Comparison of ENCODE assay signal across 18 cellular contexts in the genomic region with DNA sequence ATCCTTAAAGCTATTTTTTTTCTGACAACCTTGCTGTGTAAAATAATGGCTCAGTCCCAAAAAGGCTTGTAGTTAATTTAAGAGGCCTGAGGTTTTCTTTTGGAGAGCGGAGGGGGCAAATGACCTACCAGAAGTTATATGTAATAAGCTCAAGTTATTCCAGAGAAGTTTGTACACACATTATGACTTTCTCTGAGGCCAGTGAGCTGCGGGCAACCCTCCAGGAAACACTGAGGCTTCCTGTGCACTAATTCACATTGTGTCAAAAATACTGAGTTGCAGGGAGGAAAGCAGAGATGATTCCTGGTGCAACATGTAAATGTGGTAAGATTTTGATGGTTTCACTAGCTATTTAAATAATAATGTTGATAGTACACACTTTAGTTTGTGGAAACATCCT.
DNase-seq lines count a peak whose midpoint lies in the region; ATAC-seq and TF ChIP-seq lines count a peak whose summit lies in the region.
"Had no signal": no experiment of that assay in that cellular context is flagged by ENCODE, and none has a peak within 500 bp of the region (broad histone marks: within the 10 kb centered on the region; RNA-seq: fewer than 3 reads in every experiment).

No MANE protein-coding gene starts in this region.

- peaks cover 98% of the 10 kb centered on the region for H3K79me2 ChIP-seq in GM23248 (ENCODE audit: insufficient read depth)

- H3K4me3 ChIP-seq in GM23248 (no peak overlapping the region), fibroblast of villous mesenchyme (ENCODE audit: low read depth, low read length) (no peak overlapping the region), sigmoid colon (no peak overlapping the region)
- H3K4me3 ChIP-seq: tibial nerve had no signal

- TF ChIP-seq EP300 in sigmoid colon (IDR thresholded peaks at IDR 0.05) = peak in 1 of 4 donors; percentile 28

- intact Hi-C loops in sigmoid colon (cut with DNase I) = no loop called here

- H3K9me3 ChIP-seq in GM23248 (ENCODE audit: low read depth) (no peaks in the 10 kb centered on the region), sigmoid colon (no peaks in the 10 kb centered on the region)
- H3K9me3 ChIP-seq: tibial nerve had no signal

- no peak for TF ChIP-seq CTCF in fibroblast of villous mesenchyme (IDR thresholded peaks at IDR 0.05; ENCODE audit: insufficient read depth, low read depth, low read length)
- TF ChIP-seq CTCF in sigmoid colon (IDR thresholded peaks at IDR 0.05) = no peak

- H2AFZ ChIP-seq in GM23248 = no peak overlapping the region

- H3K9ac ChIP-seq in GM23248 = no peak overlapping the region

- no peaks in the 10 kb centered on the region for H3K27me3 ChIP-seq in GM23248 (replicated peaks; ENCODE audit: insufficient read depth)
- no peaks in the 10 kb centered on the region for H3K27me3 ChIP-seq in sigmoid colon
- H3K27me3 ChIP-seq: tibial nerve had no signal

- TF ChIP-seq POLR2A in sigmoid colon (IDR thresholded peaks at IDR 0.05) = no peak

- 0 out of 2 replicates have a peak, but pooled peaks cover 3% of the 10 kb centered on the region for H4K20me1 ChIP-seq in GM23248 (ENCODE audit: insufficient read depth)

- H3K36me3 ChIP-seq in GM23248 (ENCODE audit: low read depth) = no peaks in the 10 kb centered on the region
- no peaks in the 10 kb centered on the region for H3K36me3 ChIP-seq in sigmoid colon
- H3K36me3 ChIP-seq: tibial nerve had no signal

- WGBS in GM23248 (ENCODE audit: low coverage in 1 of 2, low lambda C conversion rate in 2 of 2, missing lambda C conversion rate in 2 of 2), 2 experiments = 73 to 81% methylated on average over 2 of the region's 2 CpGs
- 39 to 77% methylated on average over 2 of the region's 2 CpGs for WGBS in sigmoid colon, 2 donors

- H3K27ac ChIP-seq in GM23248 (no peak overlapping the region), sigmoid colon (peak overlapping the region in 3 of 4 donors; percentile 69 to 96 (median 79))
- H3K27ac ChIP-seq: tibial nerve had no signal

- H3F3A ChIP-seq in GM23248 (ENCODE audit: insufficient read depth) = no peaks in the 10 kb centered on the region

- in situ Hi-C loops in GM23248 (cut with MboI) = no loop called here

- no peak for ATAC-seq in GM19023 (IDR thresholded peaks at IDR 0.05; ENCODE audit: unreplicated experiment)
- no peak for ATAC-seq in GM18861 (IDR thresholded peaks at IDR 0.05; ENCODE audit: unreplicated experiment)
- ATAC-seq: activated naive CD8-positive, alpha-beta T cell treated with anti-CD3 and anti-CD28 coated beads, Interleukin-2, amount 50 U/mL, for 24 hours; Panc1 had no signal

- DNase-seq in GM23248 = peak; percentile 57
- DNase-seq in amniotic epithelial cell (ENCODE audit: low read depth) = peak; percentile 54
- DNase-seq in fibroblast of villous mesenchyme (ENCODE audit: low read depth) = peak; percentile 29
- DNase-seq in sigmoid colon = peak; percentile 82
- no peak for DNase-seq in effector CD8-positive, alpha-beta T cell (lab: John Stamatoyannopoulos, UW)
- no peak for DNase-seq in NCI-H2029 treated with DMSO at 0.1 percent for 48 hours (lab: John Stamatoyannopoulos, UW)
- DNase-seq: activated CD4-positive, alpha-beta T cell treated with anti-CD3 and anti-CD28 coated beads, Interleukin-2, amount 50 U/mL, for 4 hours; activated naive CD8-positive, alpha-beta T cell treated with anti-CD3 and anti-CD28 coated beads, Interleukin-2, amount 50 U/mL, for 24 hours; activated T-cell treated with anti-CD3 and anti-CD28 coated beads, Interleukin-2, amount 50 U/mL, for 1 hour; DMS53; midbrain; NCI-H187 treated with DMSO at 0.1 percent for 48 hours; NCI-H526; nucleus accumbens had no signal

- no peaks in the 10 kb centered on the region for H3K9me2 ChIP-seq in GM23248 (ENCODE audit: insufficient read depth)

- no peak overlapping the region for H3K4me2 ChIP-seq in GM23248 (ENCODE audit: unreplicated experiment)

- H3K4me1 ChIP-seq in GM23248 (ENCODE audit: insufficient read depth) (peaks cover 10% of the 10 kb centered on the region; the same call in 1 of the 2 replicates), sigmoid colon (peaks cover 0 to 67% (median 59%) of the 10 kb centered on the region in 4 donors)

Comparison
In these comparisons a context has a peak if more than half of its experiments do, and no peak if none do; other contexts are left out.
1. DNase-seq: peak in GM23248 (single experiment), amniotic epithelial cell (single experiment), fibroblast of villous mesenchyme (single experiment) and sigmoid colon (single experiment); none in effector CD8-positive, alpha-beta T cell (single experiment) and NCI-H2029 treated with DMSO at 0.1 percent for 48 hours (single experiment).